Comparison of ENCODE assay signal across 17 cellular contexts in genomic region chr5:159084053-159084452, GRCh38. TPM values are rescaled to one million over a fixed set of nuclear protein-coding genes. Genes with fewer than 3 reads are reported as not detected.
A peak's percentile ranks its signal among the peaks of the same experiment; 100 is the strongest.
DNase-seq lines count a peak whose midpoint lies in the region; ATAC-seq and TF ChIP-seq lines count a peak whose summit lies in the region.
"Had no signal": no experiment of that assay in that cellular context is flagged by ENCODE, and none has a peak within 500 bp of the region (broad histone marks: within the 10 kb centered on the region; RNA-seq: fewer than 3 reads in every experiment).

No MANE protein-coding gene starts in this region.

- no peaks in the 10 kb centered on the region for H3K27me3 ChIP-seq in tibial nerve

- H3K27ac ChIP-seq in tibial nerve, result no peak overlapping the region
- H3K27ac ChIP-seq: GM23248, parathyroid adenoma had no signal

- no peaks in the 10 kb centered on the region for H3K27me3 Mint-ChIP-seq in memory B cell
- H3K27me3 Mint-ChIP-seq: stimulated activated naive CD8-positive, alpha-beta T cell treated with anti-CD3 and anti-CD28 coated beads, Interleukin-15, amount 100 ng/mL, for 72 hours had no signal

- H3K27ac Mint-ChIP-seq in memory B cell, result peak overlapping the region; percentile 95
- H3K27ac Mint-ChIP-seq: activated CD4-positive, alpha-beta T cell treated with anti-CD3 and anti-CD28 coated beads, Interleukin-2, amount 10 ng/mL, durations not matched to agents 7 days and 5 days; stimulated activated naive CD8-positive, alpha-beta T cell treated with anti-CD3 and anti-CD28 coated beads, Interleukin-15, amount 100 ng/mL, for 72 hours had no signal

- peaks cover 0 to 6% (median 0%) of the 10 kb centered on the region in 4 donors for H3K4me1 ChIP-seq in tibial nerve
- H3K4me1 ChIP-seq: parathyroid adenoma had no signal

- 84 to 88% methylated on average over 3 of the region's 3 CpGs for WGBS in tibial nerve, 2 donors

- H3K9me3 ChIP-seq in tibial nerve, result no peaks in the 10 kb centered on the region

- H3K36me3 Mint-ChIP-seq in memory B cell, result peaks cover 40% of the 10 kb centered on the region

- TF ChIP-seq EP300 in tibial nerve (IDR thresholded peaks at IDR 0.05), result no peak

- H3K36me3 ChIP-seq in tibial nerve, result peaks cover 0 to 18% (median 0%) of the 10 kb centered on the region in 3 donors

- no peak for TF ChIP-seq POLR2A in tibial nerve (IDR thresholded peaks at IDR 0.05)

- peak; percentile 85 for ATAC-seq in GM18867 (IDR thresholded peaks at IDR 0.05; ENCODE audit: unreplicated experiment)
- peak; percentile 88 for ATAC-seq in GM21723 (IDR thresholded peaks at IDR 0.05; ENCODE audit: unreplicated experiment)
- peak; percentile 77 for ATAC-seq in HG03280 (IDR thresholded peaks at IDR 0.05; ENCODE audit: unreplicated experiment)
- peak; percentile 94 for ATAC-seq in memory B cell (ENCODE audit: low read depth)
- ATAC-seq: stimulated activated naive CD8-positive, alpha-beta T cell treated with anti-CD3 and anti-CD28 coated beads, Interleukin-15, amount 100 ng/mL, for 72 hours had no signal

- H3K9me3 Mint-ChIP-seq in memory B cell, result peaks cover 2% of the 10 kb centered on the region
- H3K9me3 Mint-ChIP-seq: activated CD4-positive, alpha-beta T cell treated with anti-CD3 and anti-CD28 coated beads, Interleukin-2, amount 10 ng/mL, durations not matched to agents 7 days and 5 days; stimulated activated naive CD8-positive, alpha-beta T cell treated with anti-CD3 and anti-CD28 coated beads, Interleukin-15, amount 100 ng/mL, for 72 hours had no signal

- H3K4me1 Mint-ChIP-seq in memory B cell, result peaks cover 35% of the 10 kb centered on the region
- H3K4me1 Mint-ChIP-seq: activated CD4-positive, alpha-beta T cell treated with anti-CD3 and anti-CD28 coated beads, Interleukin-2, amount 10 ng/mL, durations not matched to agents 7 days and 5 days; stimulated activated naive CD8-positive, alpha-beta T cell treated with anti-CD3 and anti-CD28 coated beads, Interleukin-15, amount 100 ng/mL, for 72 hours had no signal

- no peak overlapping the region for H3K4me3 ChIP-seq in tibial nerve
- H3K4me3 ChIP-seq: GM23248, lung had no signal

- peak overlapping the region; percentile 49 for H3K4me3 Mint-ChIP-seq in memory B cell
- H3K4me3 Mint-ChIP-seq: activated CD4-positive, alpha-beta T cell treated with anti-CD3 and anti-CD28 coated beads, Interleukin-2, amount 10 ng/mL, durations not matched to agents 7 days and 5 days; stimulated activated naive CD8-positive, alpha-beta T cell treated with anti-CD3 and anti-CD28 coated beads, Interleukin-15, amount 100 ng/mL, for 72 hours had no signal

- TF ChIP-seq CTCF in tibial nerve (IDR thresholded peaks at IDR 0.05), result no peak

- DNase-seq in memory B cell (ENCODE audit: low spot score in 2 of 2) (no peak), NCI-H2171 treated with DMSO at 0.1 percent for 48 hours (lab: John Stamatoyannopoulos, UW) (no peak), tibial nerve (ENCODE audit: low spot score in 2 of 2) (no peak), NCI-H2081 (lab: John Stamatoyannopoulos, UW) (no peak), NCI-H774 (lab: John Stamatoyannopoulos, UW) (no peak)
- DNase-seq: activated CD4-positive, alpha-beta T cell treated with anti-CD3 and anti-CD28 coated beads, Interleukin-2, amount 10 ng/mL, durations not matched to agents 7 days and 5 days; activated effector memory CD4-positive, alpha-beta T cell treated with anti-CD3 and anti-CD28 coated beads, Interleukin-2, amount 50 U/mL, for 16 hours; GM23248; hippocampal formation; stimulated activated CD4-positive, alpha-beta T cell treated with anti-CD3 and anti-CD28 coated beads, Interleukin-2, amount 100 ng/mL, for 24 hours; stimulated activated naive CD8-positive, alpha-beta T cell treated with anti-CD3 and anti-CD28 coated beads, Interleukin-15, amount 100 ng/mL, for 72 hours had no signal

RNA-seq across cellular contexts. Expression of gene EBF1, which starts 15.7 kb away (rescaled TPM):
- total RNA-seq in tibial nerve, result 10 to 100 TPM; 47.4 to 76.5 (median 53.9) TPM
- total RNA-seq: bronchial epithelial cell had no signal
